ENCODE assay signal across 1 cellular context in the genomic region with DNA sequence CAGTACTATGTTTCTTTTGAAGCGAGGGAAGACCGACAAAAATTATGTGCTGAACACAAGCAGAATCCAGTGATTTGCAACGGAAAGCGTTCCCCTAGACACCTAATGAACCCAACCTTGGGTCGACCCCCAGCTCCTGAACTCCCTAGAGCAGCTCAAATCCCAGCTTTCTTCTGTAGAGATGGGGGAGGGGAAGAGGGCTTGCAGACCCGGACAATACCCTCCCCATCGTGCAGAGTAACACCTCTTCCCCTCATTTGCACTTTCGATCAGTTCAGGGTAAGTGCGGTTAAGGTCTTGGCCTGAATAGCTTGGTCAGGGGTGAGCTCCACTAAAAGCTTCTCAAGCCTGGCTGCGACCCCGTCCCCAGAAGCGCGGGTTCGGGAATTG.
TF ChIP-seq lines count a peak whose summit lies in the region.

No MANE protein-coding gene starts in this region.

TF ChIP-seq in H1, 55 proteins besides CTCF, POLR2A, EP300 and RAD21 (continued from another document):
- TF ChIP-seq TAF7 (optimal IDR thresholded peaks at IDR 0.05; ENCODE audit: borderline replicate concordance, low read depth, low read length) = no peak
- TF ChIP-seq, protein P1, sequence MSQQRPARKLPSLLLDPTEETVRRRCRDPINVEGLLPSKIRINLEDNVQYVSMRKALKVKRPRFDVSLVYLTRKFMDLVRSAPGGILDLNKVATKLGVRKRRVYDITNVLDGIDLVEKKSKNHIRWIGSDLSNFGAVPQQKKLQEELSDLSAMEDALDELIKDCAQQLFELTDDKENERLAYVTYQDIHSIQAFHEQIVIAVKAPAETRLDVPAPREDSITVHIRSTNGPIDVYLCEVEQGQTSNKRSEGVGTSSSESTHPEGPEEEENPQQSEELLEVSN (IDR thresholded peaks at IDR 0.05) = no peak
- TF ChIP-seq, protein P2, sequence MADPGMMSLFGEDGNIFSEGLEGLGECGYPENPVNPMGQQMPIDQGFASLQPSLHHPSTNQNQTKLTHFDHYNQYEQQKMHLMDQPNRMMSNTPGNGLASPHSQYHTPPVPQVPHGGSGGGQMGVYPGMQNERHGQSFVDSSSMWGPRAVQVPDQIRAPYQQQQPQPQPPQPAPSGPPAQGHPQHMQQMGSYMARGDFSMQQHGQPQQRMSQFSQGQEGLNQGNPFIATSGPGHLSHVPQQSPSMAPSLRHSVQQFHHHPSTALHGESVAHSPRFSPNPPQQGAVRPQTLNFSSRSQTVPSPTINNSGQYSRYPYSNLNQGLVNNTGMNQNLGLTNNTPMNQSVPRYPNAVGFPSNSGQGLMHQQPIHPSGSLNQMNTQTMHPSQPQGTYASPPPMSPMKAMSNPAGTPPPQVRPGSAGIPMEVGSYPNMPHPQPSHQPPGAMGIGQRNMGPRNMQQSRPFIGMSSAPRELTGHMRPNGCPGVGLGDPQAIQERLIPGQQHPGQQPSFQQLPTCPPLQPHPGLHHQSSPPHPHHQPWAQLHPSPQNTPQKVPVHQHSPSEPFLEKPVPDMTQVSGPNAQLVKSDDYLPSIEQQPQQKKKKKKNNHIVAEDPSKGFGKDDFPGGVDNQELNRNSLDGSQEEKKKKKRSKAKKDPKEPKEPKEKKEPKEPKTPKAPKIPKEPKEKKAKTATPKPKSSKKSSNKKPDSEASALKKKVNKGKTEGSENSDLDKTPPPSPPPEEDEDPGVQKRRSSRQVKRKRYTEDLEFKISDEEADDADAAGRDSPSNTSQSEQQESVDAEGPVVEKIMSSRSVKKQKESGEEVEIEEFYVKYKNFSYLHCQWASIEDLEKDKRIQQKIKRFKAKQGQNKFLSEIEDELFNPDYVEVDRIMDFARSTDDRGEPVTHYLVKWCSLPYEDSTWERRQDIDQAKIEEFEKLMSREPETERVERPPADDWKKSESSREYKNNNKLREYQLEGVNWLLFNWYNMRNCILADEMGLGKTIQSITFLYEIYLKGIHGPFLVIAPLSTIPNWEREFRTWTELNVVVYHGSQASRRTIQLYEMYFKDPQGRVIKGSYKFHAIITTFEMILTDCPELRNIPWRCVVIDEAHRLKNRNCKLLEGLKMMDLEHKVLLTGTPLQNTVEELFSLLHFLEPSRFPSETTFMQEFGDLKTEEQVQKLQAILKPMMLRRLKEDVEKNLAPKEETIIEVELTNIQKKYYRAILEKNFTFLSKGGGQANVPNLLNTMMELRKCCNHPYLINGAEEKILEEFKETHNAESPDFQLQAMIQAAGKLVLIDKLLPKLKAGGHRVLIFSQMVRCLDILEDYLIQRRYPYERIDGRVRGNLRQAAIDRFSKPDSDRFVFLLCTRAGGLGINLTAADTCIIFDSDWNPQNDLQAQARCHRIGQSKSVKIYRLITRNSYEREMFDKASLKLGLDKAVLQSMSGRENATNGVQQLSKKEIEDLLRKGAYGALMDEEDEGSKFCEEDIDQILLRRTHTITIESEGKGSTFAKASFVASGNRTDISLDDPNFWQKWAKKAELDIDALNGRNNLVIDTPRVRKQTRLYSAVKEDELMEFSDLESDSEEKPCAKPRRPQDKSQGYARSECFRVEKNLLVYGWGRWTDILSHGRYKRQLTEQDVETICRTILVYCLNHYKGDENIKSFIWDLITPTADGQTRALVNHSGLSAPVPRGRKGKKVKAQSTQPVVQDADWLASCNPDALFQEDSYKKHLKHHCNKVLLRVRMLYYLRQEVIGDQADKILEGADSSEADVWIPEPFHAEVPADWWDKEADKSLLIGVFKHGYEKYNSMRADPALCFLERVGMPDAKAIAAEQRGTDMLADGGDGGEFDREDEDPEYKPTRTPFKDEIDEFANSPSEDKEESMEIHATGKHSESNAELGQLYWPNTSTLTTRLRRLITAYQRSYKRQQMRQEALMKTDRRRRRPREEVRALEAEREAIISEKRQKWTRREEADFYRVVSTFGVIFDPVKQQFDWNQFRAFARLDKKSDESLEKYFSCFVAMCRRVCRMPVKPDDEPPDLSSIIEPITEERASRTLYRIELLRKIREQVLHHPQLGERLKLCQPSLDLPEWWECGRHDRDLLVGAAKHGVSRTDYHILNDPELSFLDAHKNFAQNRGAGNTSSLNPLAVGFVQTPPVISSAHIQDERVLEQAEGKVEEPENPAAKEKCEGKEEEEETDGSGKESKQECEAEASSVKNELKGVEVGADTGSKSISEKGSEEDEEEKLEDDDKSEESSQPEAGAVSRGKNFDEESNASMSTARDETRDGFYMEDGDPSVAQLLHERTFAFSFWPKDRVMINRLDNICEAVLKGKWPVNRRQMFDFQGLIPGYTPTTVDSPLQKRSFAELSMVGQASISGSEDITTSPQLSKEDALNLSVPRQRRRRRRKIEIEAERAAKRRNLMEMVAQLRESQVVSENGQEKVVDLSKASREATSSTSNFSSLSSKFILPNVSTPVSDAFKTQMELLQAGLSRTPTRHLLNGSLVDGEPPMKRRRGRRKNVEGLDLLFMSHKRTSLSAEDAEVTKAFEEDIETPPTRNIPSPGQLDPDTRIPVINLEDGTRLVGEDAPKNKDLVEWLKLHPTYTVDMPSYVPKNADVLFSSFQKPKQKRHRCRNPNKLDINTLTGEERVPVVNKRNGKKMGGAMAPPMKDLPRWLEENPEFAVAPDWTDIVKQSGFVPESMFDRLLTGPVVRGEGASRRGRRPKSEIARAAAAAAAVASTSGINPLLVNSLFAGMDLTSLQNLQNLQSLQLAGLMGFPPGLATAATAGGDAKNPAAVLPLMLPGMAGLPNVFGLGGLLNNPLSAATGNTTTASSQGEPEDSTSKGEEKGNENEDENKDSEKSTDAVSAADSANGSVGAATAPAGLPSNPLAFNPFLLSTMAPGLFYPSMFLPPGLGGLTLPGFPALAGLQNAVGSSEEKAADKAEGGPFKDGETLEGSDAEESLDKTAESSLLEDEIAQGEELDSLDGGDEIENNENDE (IDR thresholded peaks at IDR 0.05; ENCODE audit: insufficient replicate concordance, low read length) = no peak
- TF ChIP-seq SP1 (IDR thresholded peaks at IDR 0.05; ENCODE audit: low read depth, low read length) = no peak
